8 cellular contexts compared by ENCODE assay signal in the genomic region with DNA sequence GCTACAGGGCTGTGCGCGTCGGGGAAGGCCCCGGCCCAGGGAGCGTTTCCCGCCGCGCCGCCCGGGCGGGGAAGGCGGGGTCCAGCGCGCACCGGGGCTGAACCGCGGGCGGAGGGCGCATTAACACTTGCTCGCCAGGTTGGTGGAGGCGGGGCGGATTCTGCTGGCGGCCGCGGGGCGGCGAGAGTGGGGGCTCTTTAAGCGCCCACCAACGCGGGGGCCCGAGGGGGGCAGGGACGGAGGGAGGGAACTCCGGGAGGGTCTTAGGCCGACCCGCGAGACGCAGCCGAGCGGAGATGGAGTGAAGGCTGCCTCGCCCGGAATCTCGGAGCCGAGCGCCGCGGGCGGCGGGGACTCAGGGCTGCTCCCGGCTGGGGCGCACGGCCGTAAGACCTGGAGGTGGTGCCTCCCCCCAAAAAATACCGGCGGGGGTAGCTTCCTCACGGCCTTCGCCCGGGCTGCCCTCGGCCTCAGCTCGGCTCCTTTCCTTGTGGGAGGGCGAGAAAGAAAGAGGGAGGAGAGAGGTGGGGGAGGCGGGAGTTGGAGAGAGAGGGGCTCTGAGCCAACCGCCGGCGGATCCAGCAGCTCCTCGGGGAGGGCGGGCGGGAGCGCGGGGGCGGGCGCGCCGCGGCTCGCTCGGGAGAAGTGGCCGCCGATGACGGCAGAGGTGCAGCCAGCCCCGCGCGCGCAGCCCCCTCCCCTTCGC. TPM values are rescaled to one million over a fixed set of nuclear protein-coding genes. Genes with fewer than 3 reads are reported as not detected.
DNase-seq lines count a peak whose midpoint lies in the region; ATAC-seq and TF ChIP-seq lines count a peak whose summit lies in the region.

No MANE protein-coding gene starts in this region.

- no peaks in the 10 kb centered on the region for H3K9me3 ChIP-seq in liver (ENCODE audit: control insufficient read depth in 4 of 4, low read length in 3 of 4)

- peaks cover 18 to 44% (median 24%) of the 10 kb centered on the region in 4 donors for H3K4me1 ChIP-seq in liver (ENCODE audit: control insufficient read depth in 4 of 4, insufficient read depth in 4 of 4, low read length in 3 of 4)
- H3K4me1 ChIP-seq in urinary bladder (ENCODE audit: insufficient read depth), result no peaks in the 10 kb centered on the region

- no peaks in the 10 kb centered on the region for H3K36me3 Mint-ChIP-seq in stimulated activated naive CD8-positive, alpha-beta T cell treated with anti-CD3 and anti-CD28 coated beads, Interleukin-15, Interleukin-2, amounts not matched to agents 100 ng/mL and 50 ng/mL, for 24 hours (ENCODE audit: low read depth)
- no peaks in the 10 kb centered on the region for H3K36me3 Mint-ChIP-seq in MCF 10A (ENCODE audit: insufficient read depth, unreplicated experiment)

- H3K36me3 ChIP-seq in liver (ENCODE audit: control insufficient read depth in 4 of 4, insufficient read depth in 3 of 4, low read depth in 1 of 4, low read length in 3 of 4) (no peaks in the 10 kb centered on the region), urinary bladder (ENCODE audit: insufficient read depth) (no peaks in the 10 kb centered on the region)

- CTCF ChIA-PET in MCF 10A (lab: Yijun Ruan, JAX), result interaction anchor here (0.6 kb wide), 1 partner anchor 380 kb away, joined by 3 read pairs; no protein-coding TSS in a partner anchor

- under 1% methylated on average over 84 of the region's 84 CpGs for WGBS in liver
- under 1% methylated on average over 81 of the region's 84 CpGs for WGBS in urinary bladder

- H3K27me3 Mint-ChIP-seq in stimulated activated naive CD8-positive, alpha-beta T cell treated with anti-CD3 and anti-CD28 coated beads, Interleukin-15, Interleukin-2, amounts not matched to agents 100 ng/mL and 50 ng/mL, for 24 hours, result peaks cover 67% of the 10 kb centered on the region
- H3K27me3 Mint-ChIP-seq in MCF 10A (ENCODE audit: insufficient read depth, unreplicated experiment), result peaks cover 72% of the 10 kb centered on the region

- peaks cover 6 to 29% (median 14%) of the 10 kb centered on the region in 4 donors for H3K27me3 ChIP-seq in liver (ENCODE audit: control insufficient read depth in 4 of 4, insufficient read depth in 4 of 4, low read length in 3 of 4)

- no TSS peak for BruUV-seq in MCF 10A (replicated peaks; lab: Mats Ljungman, UMichigan)

- no peak for TF ChIP-seq RAD21 in liver (IDR thresholded peaks at IDR 0.05)

- peak overlapping the region; percentile 77 for H3K4me3 Mint-ChIP-seq in stimulated activated naive CD8-positive, alpha-beta T cell treated with anti-CD3 and anti-CD28 coated beads, Interleukin-15, Interleukin-2, amounts not matched to agents 100 ng/mL and 50 ng/mL, for 24 hours
- H3K4me3 Mint-ChIP-seq in MCF 10A (ENCODE audit: unreplicated experiment), result peak overlapping the region; percentile 72

- POLR2A ChIA-PET in MCF 10A (lab: Yijun Ruan, JAX), result interaction anchor here (0.5 kb wide), 1 partner anchor 330 kb away, joined by 3 read pairs; no protein-coding TSS in a partner anchor

- ATAC-seq in stimulated activated naive CD8-positive, alpha-beta T cell treated with anti-CD3 and anti-CD28 coated beads, Interleukin-15, Interleukin-2, amounts not matched to agents 100 U/mL and 50 U/mL, for 24 hours, result no peak
- ATAC-seq in GM18502 (IDR thresholded peaks at IDR 0.05; ENCODE audit: poor library complexity, unreplicated experiment), result no peak

- H3K27ac ChIP-seq in liver (ENCODE audit: low read depth in 1 of 2, low read length in 2 of 2) (peak overlapping the region; percentile 62 to 75), urinary bladder (ENCODE audit: low read depth) (peak overlapping the region; percentile 97)

- no peak for DNase-seq in stimulated activated naive CD8-positive, alpha-beta T cell treated with anti-CD3 and anti-CD28 coated beads, Interleukin-15, Interleukin-2, amounts not matched to agents 100 U/mL and 50 U/mL, for 24 hours
- DNase-seq in MCF 10A (ENCODE audit: unreplicated experiment), result no peak
- DNase-seq in germinal center (ENCODE audit: low spot score), result no peak
- no peak for DNase-seq in HT-29 (ENCODE audit: low spot score)

- no peak overlapping the region for H3K9ac ChIP-seq in liver (ENCODE audit: low read depth in 1 of 2, low read length in 2 of 2)

- H3K4me1 Mint-ChIP-seq in stimulated activated naive CD8-positive, alpha-beta T cell treated with anti-CD3 and anti-CD28 coated beads, Interleukin-15, Interleukin-2, amounts not matched to agents 100 ng/mL and 50 ng/mL, for 24 hours (ENCODE audit: low read depth), result peaks cover 39% of the 10 kb centered on the region
- peaks cover 8% of the 10 kb centered on the region for H3K4me1 Mint-ChIP-seq in MCF 10A (ENCODE audit: insufficient read depth, unreplicated experiment)

- H3K4me3 ChIP-seq in liver (ENCODE audit: low read depth in 1 of 3, low read length in 3 of 3), result peak overlapping the region in 2 of 3 donors; percentile 53 to 61
- H3K4me3 ChIP-seq in urinary bladder (ENCODE audit: low read depth, low read length), result peak overlapping the region; percentile 91

- no peak overlapping the region for H3K27ac Mint-ChIP-seq in stimulated activated naive CD8-positive, alpha-beta T cell treated with anti-CD3 and anti-CD28 coated beads, Interleukin-15, Interleukin-2, amounts not matched to agents 100 ng/mL and 50 ng/mL, for 24 hours
- H3K27ac Mint-ChIP-seq in MCF 10A (ENCODE audit: low read depth, unreplicated experiment), result no peak overlapping the region

- intact Hi-C loops in MCF 10A (cut with micrococcal nuclease), result loop anchor here (10.0 kb wide), 1 partner anchor 255 kb away; no protein-coding TSS in a partner anchor

- no peaks in the 10 kb centered on the region for H3K9me3 Mint-ChIP-seq in stimulated activated naive CD8-positive, alpha-beta T cell treated with anti-CD3 and anti-CD28 coated beads, Interleukin-15, Interleukin-2, amounts not matched to agents 100 ng/mL and 50 ng/mL, for 24 hours
- no peaks in the 10 kb centered on the region for H3K9me3 Mint-ChIP-seq in MCF 10A (ENCODE audit: unreplicated experiment)

- TF ChIP-seq CTCF in MCF 10A (IDR thresholded peaks at IDR 0.05; ENCODE audit: unreplicated experiment), result no peak
- no peak for TF ChIP-seq CTCF in liver (IDR thresholded peaks at IDR 0.05; ENCODE audit: low read depth, low read length, missing input control)

TF ChIP-seq in liver, 16 proteins besides CTCF, POLR2A, EP300 and RAD21:
- TF ChIP-seq SP1 (IDR thresholded peaks at IDR 0.05), result no peak
- TF ChIP-seq, protein P1, sequence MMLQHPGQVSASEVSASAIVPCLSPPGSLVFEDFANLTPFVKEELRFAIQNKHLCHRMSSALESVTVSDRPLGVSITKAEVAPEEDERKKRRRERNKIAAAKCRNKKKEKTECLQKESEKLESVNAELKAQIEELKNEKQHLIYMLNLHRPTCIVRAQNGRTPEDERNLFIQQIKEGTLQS (IDR thresholded peaks at IDR 0.05), result no peak
- TF ChIP-seq, protein P2, sequence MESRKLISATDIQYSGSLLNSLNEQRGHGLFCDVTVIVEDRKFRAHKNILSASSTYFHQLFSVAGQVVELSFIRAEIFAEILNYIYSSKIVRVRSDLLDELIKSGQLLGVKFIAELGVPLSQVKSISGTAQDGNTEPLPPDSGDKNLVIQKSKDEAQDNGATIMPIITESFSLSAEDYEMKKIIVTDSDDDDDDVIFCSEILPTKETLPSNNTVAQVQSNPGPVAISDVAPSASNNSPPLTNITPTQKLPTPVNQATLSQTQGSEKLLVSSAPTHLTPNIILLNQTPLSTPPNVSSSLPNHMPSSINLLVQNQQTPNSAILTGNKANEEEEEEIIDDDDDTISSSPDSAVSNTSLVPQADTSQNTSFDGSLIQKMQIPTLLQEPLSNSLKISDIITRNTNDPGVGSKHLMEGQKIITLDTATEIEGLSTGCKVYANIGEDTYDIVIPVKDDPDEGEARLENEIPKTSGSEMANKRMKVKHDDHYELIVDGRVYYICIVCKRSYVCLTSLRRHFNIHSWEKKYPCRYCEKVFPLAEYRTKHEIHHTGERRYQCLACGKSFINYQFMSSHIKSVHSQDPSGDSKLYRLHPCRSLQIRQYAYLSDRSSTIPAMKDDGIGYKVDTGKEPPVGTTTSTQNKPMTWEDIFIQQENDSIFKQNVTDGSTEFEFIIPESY (IDR thresholded peaks at IDR 0.05), result no peak
- TF ChIP-seq, protein P3, sequence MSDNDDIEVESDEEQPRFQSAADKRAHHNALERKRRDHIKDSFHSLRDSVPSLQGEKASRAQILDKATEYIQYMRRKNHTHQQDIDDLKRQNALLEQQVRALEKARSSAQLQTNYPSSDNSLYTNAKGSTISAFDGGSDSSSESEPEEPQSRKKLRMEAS (IDR thresholded peaks at IDR 0.05), result no peak
- TF ChIP-seq RXRA (IDR thresholded peaks at IDR 0.05), result no peak
- TF ChIP-seq EGR1 (IDR thresholded peaks at IDR 0.05; ENCODE audit: low read depth in 2 of 2), result no peak
- TF ChIP-seq HNF4A (conservative IDR thresholded peaks at IDR 0.05), result no peak

RNA-seq across cellular contexts. Expression of a gene that starts 0.4 kb away (rescaled TPM):
- not detected in 2 replicates for total RNA-seq in MCF 10A (2022)
- under 1 TPM; 0.56 to 0.75 TPM for total RNA-seq in liver
- polyA plus RNA-seq in liver, result 1 to 10 TPM; 1.0 to 1.2 TPM
- 28.9 TPM for total RNA-seq in urinary bladder
- 83.3 TPM for polyA plus RNA-seq in urinary bladder
- not detected in 2 replicates for total RNA-seq in HT-29 (2014; rRNA removed; shearing (Covaris generic))

RNA-seq across cellular contexts. Expression of a gene that starts 45.1 kb away (rescaled TPM):
- total RNA-seq in MCF 10A (2022) (30.7 and 39.1 TPM in 2 replicates), liver (1 to 10 TPM; 7.7 to 8.1 TPM), urinary bladder (20.7 TPM)
- polyA plus RNA-seq in liver (1 to 10 TPM; 4.6 to 5.3 TPM), urinary bladder (12.0 TPM)
- total RNA-seq in HT-29 (2014; rRNA removed; shearing (Covaris generic)), result 15.4 and 17.2 TPM in 2 replicates

RNA-seq across cellular contexts. Expression of a gene that starts 56.7 kb away (rescaled TPM):
- total RNA-seq in MCF 10A (2022) (16.8 and 22.5 TPM in 2 replicates), liver (under 1 TPM; 0.08 to 0.09 TPM), urinary bladder (0.58 TPM)
- polyA plus RNA-seq in liver (under 1 TPM in 1 of 2 donors, not detected in 1; 0.03 TPM), urinary bladder (0.73 TPM)
- not detected in 2 replicates for total RNA-seq in HT-29 (2014; rRNA removed; shearing (Covaris generic))

Comparison
In these comparisons a context has a peak if more than half of its experiments do, and no peak if none do; other contexts are left out.
1. RNA of a gene that starts 0.4 kb away (total RNA-seq): 28.9 TPM in urinary bladder (single experiment); 0.56 to 0.75 TPM in liver, not detected in MCF 10A and not detected in HT-29; every median in the first group is over 10 times any median in the second.
2. RNA of a gene that starts 56.7 kb away (total RNA-seq): 16.8 to 22.5 TPM in MCF 10A; 0.58 TPM in urinary bladder (single experiment), 0.08 to 0.09 TPM in liver and not detected in HT-29; every median in the first group is over 10 times any median in the second.